In genomic region chr14:24274101-24274543, GRCh38 we compare ENCODE assay signal across 9 cellular contexts. TPM values are rescaled to one million over a fixed set of nuclear protein-coding genes. Genes with fewer than 3 reads are reported as not detected.
DNase-seq lines count a peak whose midpoint lies in the region; ATAC-seq, FAIRE-seq and TF ChIP-seq lines count a peak whose summit lies in the region.
"Had no signal": no experiment of that assay in that cellular context is flagged by ENCODE, and none has a peak within 500 bp of the region (broad histone marks: within the 10 kb centered on the region; RNA-seq: fewer than 3 reads in every experiment).

No MANE protein-coding gene starts in this region.

- no peaks in the 10 kb centered on the region for H3K9me3 Mint-ChIP-seq in effector memory CD8-positive, alpha-beta T cell

- TF ChIP-seq CTCF in PC-9 (conservative IDR thresholded peaks at IDR 0.05) = no peak
- TF ChIP-seq CTCF in GM12878 (IDR thresholded peaks at IDR 0.05 in 2 of 3, conservative IDR thresholded peaks at IDR 0.05 in 1 of 3; ENCODE audit: control insufficient read depth in 2 of 3, extremely low read depth in 1 of 3, insufficient read depth in 1 of 3, low read depth in 3 of 3, low read length in 3 of 3) = no peak

- TF ChIP-seq EP300 in GM12878 (IDR thresholded peaks at IDR 0.05; ENCODE audit: borderline replicate concordance in 1 of 2, control insufficient read depth in 1 of 2, low read depth in 2 of 2, low read length in 2 of 2) = peak in 1 of 2 experiments; percentile 91; a peak in 2 of 4 replicates

- DNase-seq in PC-9 (peak; percentile 41 to 86), GM12878 (ENCODE audit: low read depth, low spot score) (peak; percentile 93), NCI-H524 (lab: John Stamatoyannopoulos, UW) (no peak)
- peak; percentile 29 to 72 for DNase-seq in stimulated activated CD4-positive, alpha-beta T cell treated with anti-CD3 and anti-CD28 coated beads, Interleukin-4, amount 100 ng/mL, for 4 hours
- DNase-seq in effector memory CD8-positive, alpha-beta T cell = no peak
- no peak for DNase-seq in effector CD8-positive, alpha-beta T cell (lab: John Stamatoyannopoulos, UW)
- DNase-seq: heart right ventricle had no signal

- TF ChIP-seq POLR2A in GM12878 (IDR thresholded peaks at IDR 0.05; ENCODE audit: low read depth, low read length) = 0 out of 2 replicates have a peak, but pooled peaks have one; percentile 22

- intact Hi-C loops in PC-9 (cut with micrococcal nuclease; ENCODE audit: unreplicated experiment) = loop anchor here (2.0 kb wide), 1 partner anchor 31 kb away; the partner anchor contains the start of gene TINF2
- intact Hi-C loops in GM12878 (cut with micrococcal nuclease; ENCODE audit: unreplicated experiment) = loop anchor here (1.0 kb wide), 1 partner anchor 31 kb away; no protein-coding TSS in a partner anchor

- BruUV-seq in PC-9 (replicated peaks; lab: Mats Ljungman, UMichigan) (no TSS peak), GM12878 (replicated peaks; lab: Mats Ljungman, UMichigan) (no TSS peak)

- no peaks in the 10 kb centered on the region for H3K27me3 ChIP-seq in PC-9 (ENCODE audit: insufficient read depth, low read depth)
- H3K27me3 ChIP-seq in GM12878 (replicated peaks in 1 of 2; ENCODE audit: control insufficient read depth in 2 of 2, insufficient read depth in 2 of 2, low read length in 1 of 2) = no peaks in the 10 kb centered on the region
- H3K27me3 ChIP-seq: heart right ventricle had no signal

- H4K20me1 ChIP-seq in PC-9 (ENCODE audit: insufficient read depth) = no peaks in the 10 kb centered on the region
- H4K20me1 ChIP-seq in GM12878 (ENCODE audit: control insufficient read depth, insufficient read depth) = no peaks in the 10 kb centered on the region

- H3K9ac ChIP-seq in GM12878 (ENCODE audit: control insufficient read depth, insufficient read depth, low read length) = peak overlapping the region; percentile 31; the same call in 1 of the 2 replicates

- no peak overlapping the region for H3K4me3 ChIP-seq in PC-9
- peak overlapping the region; percentile 35; the same call in 1 of the 2 replicates for H3K4me3 ChIP-seq in GM12878
- H3K4me3 ChIP-seq: heart right ventricle had no signal

- peaks cover 25 to 27% of the 10 kb centered on the region in 2 donors for H3K4me1 Mint-ChIP-seq in effector memory CD8-positive, alpha-beta T cell (ENCODE audit: low read depth in 2 of 2)

- WGBS in GM12878 (ENCODE audit: insufficient coverage, insufficient replicate concordance, low lambda C conversion rate, missing lambda C conversion rate) = 0% methylated on average over 3 of the region's 3 CpGs

- SMC1A ChIA-PET in GM12878 (lab: Charles Lee; ENCODE audit: uncharacterized antibody, unreplicated experiment) = interaction anchor here (0.7 to 11.8 kb wide), 11 partner anchors 11 to 193 kb away, joined by 3 to 141 read pairs (median 3); partner anchors contain the start of genes DCAF11, DHRS1, NOP9 and TINF2

- H3K27ac ChIP-seq in PC-9 (peak overlapping the region; percentile 75), GM12878 (ENCODE audit: control insufficient read depth, insufficient read depth) (peak overlapping the region; percentile 64)

- H3K4me3 Mint-ChIP-seq in effector memory CD8-positive, alpha-beta T cell = no peak overlapping the region

- no peaks in the 10 kb centered on the region for H3K79me2 ChIP-seq in PC-9 (ENCODE audit: low read depth)
- peaks cover 14% of the 10 kb centered on the region for H3K79me2 ChIP-seq in GM12878 (ENCODE audit: control insufficient read depth, insufficient read depth, low read length)

- ATAC-seq in GM18868 (IDR thresholded peaks at IDR 0.05; ENCODE audit: unreplicated experiment) = peak; percentile 49
- ATAC-seq in HG02798 (IDR thresholded peaks at IDR 0.05; ENCODE audit: poor library complexity, unreplicated experiment) = peak; percentile 37
- ATAC-seq in GM12878 = peak; percentile 58
- no peak for ATAC-seq in effector memory CD8-positive, alpha-beta T cell (replicated peaks)

- H3K4me1 ChIP-seq in PC-9 (replicated peaks; ENCODE audit: insufficient read depth) = peaks cover 24% of the 10 kb centered on the region
- H3K4me1 ChIP-seq in GM12878 (ENCODE audit: control insufficient read depth, insufficient read depth, low read length) = peaks cover 49% of the 10 kb centered on the region

- RAD21 ChIA-PET in GM12878 (lab: Charles Lee; ENCODE audit: unreplicated experiment) = interaction anchor here (1.1 to 5.6 kb wide), 8 partner anchors 11 to 159 kb away, joined by 3 to 59 read pairs (median 6); partner anchors contain the start of genes CIDEB, DCAF11, MDP1 and NRL

- no peaks in the 10 kb centered on the region for H3K27me3 Mint-ChIP-seq in effector memory CD8-positive, alpha-beta T cell

- no peak for TF ChIP-seq RAD21 in GM12878 (IDR thresholded peaks at IDR 0.05; ENCODE audit: insufficient read depth, low read depth, low read length)

- no peaks in the 10 kb centered on the region for H3K9me2 ChIP-seq in PC-9 (ENCODE audit: insufficient read depth)

- H3K9me3 ChIP-seq in PC-9 (ENCODE audit: insufficient read depth, low read depth) (no peaks in the 10 kb centered on the region), GM12878 (replicated peaks; ENCODE audit: control insufficient read depth, insufficient read depth, low read length) (no peaks in the 10 kb centered on the region; the same call in 2 of the 3 replicates)
- H3K9me3 ChIP-seq: heart right ventricle had no signal

- peak; percentile 69 for FAIRE-seq in GM12878 (lab: Jason Lieb, UNC)

- CTCF ChIA-PET in PC-9 (lab: Charles Lee) (interaction anchor here (0.6 to 1.0 kb wide), 4 partner anchors 11 to 180 kb away, joined by 3 to 4 read pairs (median 4); partner anchors contain the start of genes PCK2, TGM1 and TINF2), GM12878 (lab: Yijun Ruan, JAX) (interaction anchor here (1.1 to 17.1 kb wide), 8 partner anchors 8 to 157 kb away, joined by 3 to 269 read pairs (median 8); partner anchors contain the start of genes CIDEB, DHRS1, IRF9 and NOP9)

- peak overlapping the region; percentile 55 for H3K4me2 ChIP-seq in PC-9
- H3K4me2 ChIP-seq in GM12878 (ENCODE audit: control insufficient read depth, insufficient read depth) = peak overlapping the region; percentile 64

- POLR2A ChIA-PET in PC-9 (lab: Charles Lee; ENCODE audit: unreplicated experiment) = no interaction called here
- POLR2A ChIA-PET in GM12878 (lab: Charles Lee) = interaction anchor here (0.7 to 10.9 kb wide), 13 partner anchors 9 to 1508 kb away, joined by 3 to 171 read pairs (median 5); partner anchors contain the start of genes DHRS1, NOP9 and TINF2

- H3F3A ChIP-seq in PC-9 (ENCODE audit: insufficient read depth, low read depth) = peaks cover 25% of the 10 kb centered on the region

- H3K36me3 Mint-ChIP-seq in effector memory CD8-positive, alpha-beta T cell (ENCODE audit: insufficient read depth) = peaks cover 13% of the 10 kb centered on the region

- in situ Hi-C loops in GM12878 (cut with MboI) = no loop called here

- H2AFZ ChIP-seq in PC-9 = no peak overlapping the region
- H2AFZ ChIP-seq in GM12878 (ENCODE audit: control insufficient read depth, low read depth, low read length) = peak overlapping the region; percentile 78

- H3K27ac Mint-ChIP-seq in effector memory CD8-positive, alpha-beta T cell = peak overlapping the region in 1 of 2 donors; percentile 53

- no peaks in the 10 kb centered on the region for H3K36me3 ChIP-seq in PC-9 (ENCODE audit: low read depth)
- peaks cover 0 to 7% of the 10 kb centered on the region in 2 experiments; a peak in 1 of 4 replicates for H3K36me3 ChIP-seq in GM12878 (ENCODE audit: control insufficient read depth in 2 of 2, insufficient read depth in 2 of 2, low read length in 1 of 2)

RNA-seq across cellular contexts. Expression of gene RABGGTA, which starts 2.7 kb away (rescaled TPM):
- total RNA-seq in PC-9 (2021) (25.2 and 30.1 TPM in 2 replicates), GM12878 (2014; rRNA removed) (54.1 and 55.7 TPM in 2 replicates), GM12878 (2014; rRNA removed; fragmentation: Illumina TruSeq; extraction: Trizol) (19.1 and 20.2 TPM in 2 replicates), GM12878 (2021) (54.4 and 59.1 TPM in 2 replicates)
- total RNA-seq in GM12878 (2013; cell fraction: nucleolus; rRNA removed) = 79.2 and 89.2 TPM in 2 replicates
- polyA plus RNA-seq in GM12878 (2011; ENCODE audit: low read depth) = 47.3 TPM
- polyA plus RNA-seq in GM12878 (2011; rRNA removed) (15.8 and 37.5 TPM in 2 replicates), GM12878 (2014; fragmentation: Illumina TruSeq; extraction: Trizol) (18.4 and 35.6 TPM in 2 replicates), GM12878 (2014; fragmentation: Nextera tagmentation; extraction: Ambion mirVana) (10 to 100 TPM; 38.2 to 38.6 TPM), GM12878 (2014; rRNA removed) (55.1 and 59.8 TPM in 2 replicates), GM12878 (2016; fragmentation: Nextera tagmentation; extraction: Ambion mirVana) (10 to 100 TPM; 69.5 to 75.6 TPM)
- polyA plus RNA-seq in GM12878 (2011; cell fraction: cytosol; rRNA removed) = 61.6 and 68.3 TPM in 2 replicates
- polyA plus RNA-seq in GM12878 (2011; cell fraction: nucleus; rRNA removed) = 400 and 440 TPM in 2 replicates
- polyA plus RNA-seq in GM12878 (2012) = 43.8 and 44.9 TPM in 2 replicates
- polyA minus RNA-seq in GM12878 (2011; rRNA and poly(A)+ RNA removed) = 62.7 and 113 TPM in 2 replicates
- polyA minus RNA-seq in GM12878 (2011; cell fraction: cytosol; rRNA and poly(A)+ RNA removed) = 22.2 and 29.2 TPM in 2 replicates
- 119 and 166 TPM in 2 replicates for polyA minus RNA-seq in GM12878 (2011; cell fraction: nucleus; rRNA and poly(A)+ RNA removed)

RNA-seq across cellular contexts. Expression of gene TGM1, which starts 11.1 kb away (rescaled TPM):
- total RNA-seq in PC-9 (2021) (7.2 and 7.5 TPM in 2 replicates), GM12878 (2014; rRNA removed) (3.5 and 4.8 TPM in 2 replicates), GM12878 (2014; rRNA removed; fragmentation: Illumina TruSeq; extraction: Trizol) (1.6 and 1.7 TPM in 2 replicates), GM12878 (2021) (4.6 and 5.9 TPM in 2 replicates)
- total RNA-seq in GM12878 (2013; cell fraction: nucleolus; rRNA removed) = 9.3 and 14.5 TPM in 2 replicates
- 0.51 TPM for polyA plus RNA-seq in GM12878 (2011; ENCODE audit: low read depth)
- polyA plus RNA-seq in GM12878 (2011; rRNA removed) (1.3 and 1.9 TPM in 2 replicates), GM12878 (2014; fragmentation: Illumina TruSeq; extraction: Trizol) (0.79 and 3.9 TPM in 2 replicates), GM12878 (2014; fragmentation: Nextera tagmentation; extraction: Ambion mirVana) (under 1 TPM; 0.05 to 0.18 TPM), GM12878 (2014; rRNA removed) (4.4 and 6.0 TPM in 2 replicates), GM12878 (2016; fragmentation: Nextera tagmentation; extraction: Ambion mirVana) (1 to 10 TPM in 1 of 2 experiments, under 1 TPM in 1; 0.63 to 1.3 TPM)
- 2.4 and 2.9 TPM in 2 replicates for polyA plus RNA-seq in GM12878 (2011; cell fraction: cytosol; rRNA removed)
- 32.9 and 37.2 TPM in 2 replicates for polyA plus RNA-seq in GM12878 (2011; cell fraction: nucleus; rRNA removed)
- polyA plus RNA-seq in GM12878 (2012) = 1.3 and 2.1 TPM in 2 replicates
- polyA minus RNA-seq in GM12878 (2011; rRNA and poly(A)+ RNA removed) = 1.0 and 6.7 TPM in 2 replicates
- polyA minus RNA-seq in GM12878 (2011; cell fraction: cytosol; rRNA and poly(A)+ RNA removed) = 4.1 TPM in 1 of 2 replicates, not detected in the other
- 6.8 and 14.7 TPM in 2 replicates for polyA minus RNA-seq in GM12878 (2011; cell fraction: nucleus; rRNA and poly(A)+ RNA removed)

RNA-seq across cellular contexts. Expression of gene DHRS1, which starts 25.5 kb away (rescaled TPM):
- 37.9 and 41.4 TPM in 2 replicates for total RNA-seq in PC-9 (2021)
- total RNA-seq in GM12878 (2013; cell fraction: nucleolus; rRNA removed) = 26.2 and 30.6 TPM in 2 replicates
- total RNA-seq in GM12878 (2014; rRNA removed) = 14.0 and 17.6 TPM in 2 replicates
- total RNA-seq in GM12878 (2014; rRNA removed; fragmentation: Illumina TruSeq; extraction: Trizol) = 12.1 and 12.6 TPM in 2 replicates
- 23.3 and 26.8 TPM in 2 replicates for total RNA-seq in GM12878 (2021)
- polyA plus RNA-seq in GM12878 (2011; ENCODE audit: low read depth) = 49.4 TPM
- 12.6 and 16.0 TPM in 2 replicates for polyA plus RNA-seq in GM12878 (2011; rRNA removed)
- 57.3 and 58.0 TPM in 2 replicates for polyA plus RNA-seq in GM12878 (2011; cell fraction: cytosol; rRNA removed)
- 153 and 174 TPM in 2 replicates for polyA plus RNA-seq in GM12878 (2011; cell fraction: nucleus; rRNA removed)
- 20.9 and 22.8 TPM in 2 replicates for polyA plus RNA-seq in GM12878 (2012)
- polyA plus RNA-seq in GM12878 (2014; fragmentation: Illumina TruSeq; extraction: Trizol) = 16.9 and 26.1 TPM in 2 replicates
- polyA plus RNA-seq in GM12878 (2014; fragmentation: Nextera tagmentation; extraction: Ambion mirVana) = 10 to 100 TPM; 44.6 to 45.0 TPM
- 25.3 and 29.2 TPM in 2 replicates for polyA plus RNA-seq in GM12878 (2014; rRNA removed)
- 10 to 100 TPM; 30.4 to 32.5 TPM for polyA plus RNA-seq in GM12878 (2016; fragmentation: Nextera tagmentation; extraction: Ambion mirVana)
- polyA minus RNA-seq in GM12878 (2011; rRNA and poly(A)+ RNA removed) = 28.5 and 60.5 TPM in 2 replicates
- 9.2 and 12.8 TPM in 2 replicates for polyA minus RNA-seq in GM12878 (2011; cell fraction: cytosol; rRNA and poly(A)+ RNA removed)
- 19.8 and 27.7 TPM in 2 replicates for polyA minus RNA-seq in GM12878 (2011; cell fraction: nucleus; rRNA and poly(A)+ RNA removed)

RNA-seq across cellular contexts. Expression of gene NOP9, which starts 25.5 kb away (rescaled TPM):
- total RNA-seq in PC-9 (2021) = 24.4 and 31.1 TPM in 2 replicates
- 41.4 and 45.3 TPM in 2 replicates for total RNA-seq in GM12878 (2013; cell fraction: nucleolus; rRNA removed)
- 33.1 and 33.4 TPM in 2 replicates for total RNA-seq in GM12878 (2014; rRNA removed)
- 24.2 and 25.4 TPM in 2 replicates for total RNA-seq in GM12878 (2014; rRNA removed; fragmentation: Illumina TruSeq; extraction: Trizol)
- 36.8 and 43.9 TPM in 2 replicates for total RNA-seq in GM12878 (2021)
- 11.9 TPM for polyA plus RNA-seq in GM12878 (2011; ENCODE audit: low read depth)
- 11.4 and 17.0 TPM in 2 replicates for polyA plus RNA-seq in GM12878 (2011; rRNA removed)
- polyA plus RNA-seq in GM12878 (2011; cell fraction: cytosol; rRNA removed) = 21.2 and 23.6 TPM in 2 replicates
- 68.4 and 72.3 TPM in 2 replicates for polyA plus RNA-seq in GM12878 (2011; cell fraction: nucleus; rRNA removed)
- 13.8 and 16.1 TPM in 2 replicates for polyA plus RNA-seq in GM12878 (2012)
- polyA plus RNA-seq in GM12878 (2014; fragmentation: Illumina TruSeq; extraction: Trizol) = 28.6 and 28.8 TPM in 2 replicates
- polyA plus RNA-seq in GM12878 (2014; fragmentation: Nextera tagmentation; extraction: Ambion mirVana) = 1 to 10 TPM; 2.4 to 3.4 TPM
- polyA plus RNA-seq in GM12878 (2014; rRNA removed) = 23.6 and 26.1 TPM in 2 replicates
- polyA plus RNA-seq in GM12878 (2016; fragmentation: Nextera tagmentation; extraction: Ambion mirVana) = 1 to 10 TPM; 4.9 to 6.1 TPM
- polyA minus RNA-seq in GM12878 (2011; rRNA and poly(A)+ RNA removed) = 32.6 and 36.9 TPM in 2 replicates
- polyA minus RNA-seq in GM12878 (2011; cell fraction: cytosol; rRNA and poly(A)+ RNA removed) = 15.3 and 17.2 TPM in 2 replicates
- polyA minus RNA-seq in GM12878 (2011; cell fraction: nucleus; rRNA and poly(A)+ RNA removed) = 23.7 and 34.4 TPM in 2 replicates

RNA-seq across cellular contexts. Expression of gene TINF2, which starts 31.7 kb away (rescaled TPM):
- total RNA-seq in PC-9 (2021) = 22.4 and 23.0 TPM in 2 replicates
- 41.1 and 41.5 TPM in 2 replicates for total RNA-seq in GM12878 (2013; cell fraction: nucleolus; rRNA removed)
- total RNA-seq in GM12878 (2014; rRNA removed) = 50.9 and 52.5 TPM in 2 replicates
- total RNA-seq in GM12878 (2014; rRNA removed; fragmentation: Illumina TruSeq; extraction: Trizol) = 56.5 and 57.9 TPM in 2 replicates
- 66.6 and 69.5 TPM in 2 replicates for total RNA-seq in GM12878 (2021)
- polyA plus RNA-seq in GM12878 (2011; ENCODE audit: low read depth) = 29.7 TPM
- 47.5 and 55.8 TPM in 2 replicates for polyA plus RNA-seq in GM12878 (2011; rRNA removed)
- polyA plus RNA-seq in GM12878 (2011; cell fraction: cytosol; rRNA removed) = 39.2 and 41.2 TPM in 2 replicates
- 62.9 and 84.5 TPM in 2 replicates for polyA plus RNA-seq in GM12878 (2011; cell fraction: nucleus; rRNA removed)
- 35.4 and 42.9 TPM in 2 replicates for polyA plus RNA-seq in GM12878 (2012)
- 71.1 and 71.8 TPM in 2 replicates for polyA plus RNA-seq in GM12878 (2014; fragmentation: Illumina TruSeq; extraction: Trizol)
- polyA plus RNA-seq in GM12878 (2014; fragmentation: Nextera tagmentation; extraction: Ambion mirVana) = 10 to 100 TPM; 27.8 to 58.8 TPM
- polyA plus RNA-seq in GM12878 (2014; rRNA removed) = 46.8 and 48.9 TPM in 2 replicates
- polyA plus RNA-seq in GM12878 (2016; fragmentation: Nextera tagmentation; extraction: Ambion mirVana) = 10 to 100 TPM; 77.2 to 77.8 TPM
- polyA minus RNA-seq in GM12878 (2011; rRNA and poly(A)+ RNA removed) = 29.3 and 32.5 TPM in 2 replicates
- polyA minus RNA-seq in GM12878 (2011; cell fraction: cytosol; rRNA and poly(A)+ RNA removed) = 11.6 and 12.6 TPM in 2 replicates
- 29.9 and 52.8 TPM in 2 replicates for polyA minus RNA-seq in GM12878 (2011; cell fraction: nucleus; rRNA and poly(A)+ RNA removed)

Comparison
In these comparisons a context has a peak if more than half of its experiments do, and no peak if none do; other contexts are left out.
1. DNase-seq: peak in PC-9 (2 of 2), GM12878 (single experiment) and stimulated activated CD4-positive, alpha-beta T cell treated with anti-CD3 and anti-CD28 coated beads, Interleukin-4, amount 100 ng/mL, for 4 hours (2 of 2); none in effector memory CD8-positive, alpha-beta T cell (0 of 3), effector CD8-positive, alpha-beta T cell (single experiment) and NCI-H524 (0 of 2).